In genomic region chr11:92711913-92712312, GRCh38 we compare ENCODE assay signal across 2 cellular contexts.
TF ChIP-seq lines count a peak whose summit lies in the region.

No MANE protein-coding gene starts in this region.

TF ChIP-seq in GM23338, 12 proteins besides CTCF, POLR2A, EP300 and RAD21:
- no peak for TF ChIP-seq ZNF462 (CRISPR knock-in tag; IDR thresholded peaks at IDR 0.05)
- no peak for TF ChIP-seq ZNF331 (CRISPR knock-in tag; IDR thresholded peaks at IDR 0.05; ENCODE audit: low read depth)
- no peak for TF ChIP-seq POLR2AphosphoS5 (IDR thresholded peaks at IDR 0.05; ENCODE audit: low read depth)
- TF ChIP-seq JUNB (IDR thresholded peaks at IDR 0.05; ENCODE audit: unreplicated experiment), result no peak
- TF ChIP-seq EZH2phosphoT487 (IDR thresholded peaks at IDR 0.05; ENCODE audit: unreplicated experiment), result no peak
- TF ChIP-seq ETS1 (IDR thresholded peaks at IDR 0.05), result no peak
- no peak for TF ChIP-seq ZNF114 (CRISPR knock-in tag; IDR thresholded peaks at IDR 0.05)
- no peak for TF ChIP-seq CREB1 (CRISPR knock-in tag; IDR thresholded peaks at IDR 0.05; ENCODE audit: low read depth)
- TF ChIP-seq STAT1 (IDR thresholded peaks at IDR 0.05; ENCODE audit: unreplicated experiment), result no peak
- no peak for TF ChIP-seq REST (IDR thresholded peaks at IDR 0.05; ENCODE audit: unreplicated experiment)
- no peak for TF ChIP-seq EZH2 (IDR thresholded peaks at IDR 0.05; ENCODE audit: low read depth, unreplicated experiment)
- no peak for TF ChIP-seq NANOG (IDR thresholded peaks at IDR 0.05; ENCODE audit: borderline replicate concordance)

TF ChIP-seq in WTC11, 78 proteins besides CTCF, POLR2A, EP300 and RAD21 (continued from another document):
- no peak for TF ChIP-seq AR (CRISPR knock-in tag; IDR thresholded peaks at IDR 0.05)
- no peak for TF ChIP-seq ZNF671 (CRISPR knock-in tag; IDR thresholded peaks at IDR 0.05)
